9 cellular contexts compared by ENCODE assay signal in genomic region chr20:51695574-51696303, GRCh38.
DNase-seq lines count a peak whose midpoint lies in the region; ATAC-seq and TF ChIP-seq lines count a peak whose summit lies in the region.
"Had no signal": no experiment of that assay in that cellular context is flagged by ENCODE, and none has a peak within 500 bp of the region (broad histone marks: within the 10 kb centered on the region; RNA-seq: fewer than 3 reads in every experiment).

No MANE protein-coding gene starts in this region.

- POLR2A ChIA-PET in activated CD4-positive, alpha-beta memory T cell treated with anti-CD3 and anti-CD28 coated beads for 36 hours (lab: Charles Lee), result no interaction called here
- POLR2A ChIA-PET in activated CD4-positive, alpha-beta memory T cell treated with anti-CD3 and anti-CD28 coated beads, Interleukin-2, amount 10 ng/mL, durations not matched to agents 7 days and 5 days (lab: Charles Lee), result no interaction called here
- POLR2A ChIA-PET in SK-N-SH (lab: Yijun Ruan, JAX), result interaction anchor here (0.9 to 1.2 kb wide), 2 partner anchors 16 to 17 kb away, joined by 3 to 5 read pairs; no protein-coding TSS in a partner anchor

- intact Hi-C loops in activated CD4-positive, alpha-beta memory T cell treated with anti-CD3 and anti-CD28 coated beads for 36 hours (cut with micrococcal nuclease), result no loop called here
- intact Hi-C loops in cardiac septum (cut with DNase I), result no loop called here

- no peaks in the 10 kb centered on the region for H3K9me3 Mint-ChIP-seq in activated CD4-positive, alpha-beta memory T cell treated with anti-CD3 and anti-CD28 coated beads for 36 hours
- no peaks in the 10 kb centered on the region for H3K9me3 Mint-ChIP-seq in activated CD4-positive, alpha-beta memory T cell treated with anti-CD3 and anti-CD28 coated beads, Interleukin-2, amount 10 ng/mL, durations not matched to agents 7 days and 5 days
- H3K9me3 Mint-ChIP-seq in stimulated activated naive CD8-positive, alpha-beta T cell treated with anti-CD3 and anti-CD28 coated beads, Interleukin-15, amount 100 ng/mL, for 72 hours, result no peaks in the 10 kb centered on the region

- no peaks in the 10 kb centered on the region for H3K27me3 ChIP-seq in SK-N-SH (ENCODE audit: insufficient read depth)
- H3K27me3 ChIP-seq in foreskin keratinocyte, result no peaks in the 10 kb centered on the region

- DNase-seq in activated CD4-positive, alpha-beta memory T cell treated with anti-CD3 and anti-CD28 coated beads for 36 hours, result peak; percentile 29
- DNase-seq in activated CD4-positive, alpha-beta memory T cell treated with anti-CD3 and anti-CD28 coated beads, Interleukin-2, amount 10 ng/mL, durations not matched to agents 7 days and 5 days, result no peak
- DNase-seq in SK-N-SH (peak; percentile 81), foreskin keratinocyte (peak; percentile 1 to 42), NK-92 (lab: John Stamatoyannopoulos, UW; ENCODE audit: unreplicated experiment) (no peak), cardiac septum (ENCODE audit: low spot score) (no peak)
- no peak for DNase-seq in stimulated activated naive CD8-positive, alpha-beta T cell treated with anti-CD3 and anti-CD28 coated beads, Interleukin-15, amount 100 ng/mL, for 72 hours
- DNase-seq: DND-41 had no signal

- H3K9ac ChIP-seq in SK-N-SH, result peak overlapping the region; percentile 31

- no peaks in the 10 kb centered on the region for H4K20me1 ChIP-seq in SK-N-SH (ENCODE audit: insufficient read depth)

- H2AFZ ChIP-seq in SK-N-SH (ENCODE audit: low read depth), result peak overlapping the region; percentile 52; the same call in 1 of the 2 replicates

- CTCF ChIA-PET in activated CD4-positive, alpha-beta memory T cell treated with anti-CD3 and anti-CD28 coated beads for 36 hours (lab: Charles Lee), result no interaction called here
- CTCF ChIA-PET in activated CD4-positive, alpha-beta memory T cell treated with anti-CD3 and anti-CD28 coated beads, Interleukin-2, amount 10 ng/mL, durations not matched to agents 7 days and 5 days (lab: Charles Lee), result interaction anchor here (1.2 kb wide), 1 partner anchor 9 kb away, joined by 3 read pairs; no protein-coding TSS in a partner anchor
- CTCF ChIA-PET in SK-N-SH (lab: Yijun Ruan, JAX), result interaction anchor here (0.9 to 2.2 kb wide), 5 partner anchors 17 to 388 kb away, joined by 5 to 8 read pairs (median 6); no protein-coding TSS in a partner anchor

- peak overlapping the region; percentile 30 to 35 for H3K4me3 ChIP-seq in SK-N-SH (ENCODE audit: low read depth in 2 of 2, low read length in 1 of 2)

- no peaks in the 10 kb centered on the region for H3K36me3 Mint-ChIP-seq in activated CD4-positive, alpha-beta memory T cell treated with anti-CD3 and anti-CD28 coated beads for 36 hours
- no peaks in the 10 kb centered on the region for H3K36me3 Mint-ChIP-seq in activated CD4-positive, alpha-beta memory T cell treated with anti-CD3 and anti-CD28 coated beads, Interleukin-2, amount 10 ng/mL, durations not matched to agents 7 days and 5 days (ENCODE audit: low read depth)

- no peaks in the 10 kb centered on the region for H3F3A ChIP-seq in SK-N-SH (replicated peaks; ENCODE audit: insufficient read depth)

- H3K36me3 ChIP-seq in SK-N-SH (replicated peaks in 1 of 2; ENCODE audit: control insufficient read depth in 1 of 2, insufficient read depth in 2 of 2, low read length in 1 of 2), result peaks cover 0 to 7% of the 10 kb centered on the region in 2 experiments

- peak in 1 of 2 experiments; percentile 68; a peak in 3 of 4 replicates for TF ChIP-seq EP300 in SK-N-SH (IDR thresholded peaks at IDR 0.05; ENCODE audit: borderline replicate concordance in 1 of 2, low read depth in 1 of 2, low read length in 1 of 2)

- H3K79me2 ChIP-seq in SK-N-SH (ENCODE audit: insufficient read depth), result no peaks in the 10 kb centered on the region

- peak; percentile 88 for ATAC-seq in foreskin keratinocyte
- peak; percentile 67 for ATAC-seq in stimulated activated naive CD8-positive, alpha-beta T cell treated with anti-CD3 and anti-CD28 coated beads, Interleukin-15, amount 100 ng/mL, for 72 hours
- no peak for ATAC-seq in HG02973 (IDR thresholded peaks at IDR 0.05; ENCODE audit: unreplicated experiment)

- TF ChIP-seq RAD21 in SK-N-SH (IDR thresholded peaks at IDR 0.05; ENCODE audit: low read length), result no peak; the same call in 1 of the 2 replicates

- H3K4me3 Mint-ChIP-seq in activated CD4-positive, alpha-beta memory T cell treated with anti-CD3 and anti-CD28 coated beads for 36 hours, result no peak overlapping the region
- no peak overlapping the region for H3K4me3 Mint-ChIP-seq in activated CD4-positive, alpha-beta memory T cell treated with anti-CD3 and anti-CD28 coated beads, Interleukin-2, amount 10 ng/mL, durations not matched to agents 7 days and 5 days
- peak overlapping the region in 1 of 2 donors; percentile 61 for H3K4me3 Mint-ChIP-seq in stimulated activated naive CD8-positive, alpha-beta T cell treated with anti-CD3 and anti-CD28 coated beads, Interleukin-15, amount 100 ng/mL, for 72 hours

- H3K27me3 Mint-ChIP-seq in activated CD4-positive, alpha-beta memory T cell treated with anti-CD3 and anti-CD28 coated beads for 36 hours, result peaks cover 22% of the 10 kb centered on the region
- peaks cover 29% of the 10 kb centered on the region for H3K27me3 Mint-ChIP-seq in activated CD4-positive, alpha-beta memory T cell treated with anti-CD3 and anti-CD28 coated beads, Interleukin-2, amount 10 ng/mL, durations not matched to agents 7 days and 5 days
- H3K27me3 Mint-ChIP-seq in stimulated activated naive CD8-positive, alpha-beta T cell treated with anti-CD3 and anti-CD28 coated beads, Interleukin-15, amount 100 ng/mL, for 72 hours, result peaks cover 53% of the 10 kb centered on the region

- H3K4me1 ChIP-seq in SK-N-SH (ENCODE audit: control insufficient read depth in 1 of 2, insufficient read depth in 2 of 2, low read depth in 1 of 2, low read length in 1 of 2) (peaks cover 20% of the 10 kb centered on the region in 2 experiments; a peak in 3 of 4 replicates), foreskin keratinocyte (peaks cover 14% of the 10 kb centered on the region)

- H3K27ac ChIP-seq in SK-N-SH (ENCODE audit: low read depth in 2 of 2, low read length in 1 of 2), result peak overlapping the region; percentile 69 to 94
- H3K27ac ChIP-seq in foreskin keratinocyte, result peak overlapping the region; percentile 85

- H3K4me1 Mint-ChIP-seq in activated CD4-positive, alpha-beta memory T cell treated with anti-CD3 and anti-CD28 coated beads for 36 hours (ENCODE audit: low read depth), result peaks cover 12% of the 10 kb centered on the region
- peaks cover 11% of the 10 kb centered on the region for H3K4me1 Mint-ChIP-seq in activated CD4-positive, alpha-beta memory T cell treated with anti-CD3 and anti-CD28 coated beads, Interleukin-2, amount 10 ng/mL, durations not matched to agents 7 days and 5 days
- H3K4me1 Mint-ChIP-seq in stimulated activated naive CD8-positive, alpha-beta T cell treated with anti-CD3 and anti-CD28 coated beads, Interleukin-15, amount 100 ng/mL, for 72 hours, result peaks cover 22% of the 10 kb centered on the region

- H3K4me2 ChIP-seq in SK-N-SH, result peak overlapping the region; percentile 77

- no peaks in the 10 kb centered on the region for H3K9me2 ChIP-seq in SK-N-SH

- no peaks in the 10 kb centered on the region for H3K9me3 ChIP-seq in SK-N-SH

- TF ChIP-seq CTCF in SK-N-SH (IDR thresholded peaks at IDR 0.05), result no peak
- TF ChIP-seq CTCF in foreskin keratinocyte (conservative IDR thresholded peaks at IDR 0.05), result no peak

- no peak overlapping the region for H3K27ac Mint-ChIP-seq in activated CD4-positive, alpha-beta memory T cell treated with anti-CD3 and anti-CD28 coated beads for 36 hours
- no peak overlapping the region for H3K27ac Mint-ChIP-seq in activated CD4-positive, alpha-beta memory T cell treated with anti-CD3 and anti-CD28 coated beads, Interleukin-2, amount 10 ng/mL, durations not matched to agents 7 days and 5 days
- H3K27ac Mint-ChIP-seq in stimulated activated naive CD8-positive, alpha-beta T cell treated with anti-CD3 and anti-CD28 coated beads, Interleukin-15, amount 100 ng/mL, for 72 hours, result peak overlapping the region; percentile 34 to 65

- 11% methylated on average over 14 of the region's 14 CpGs for WGBS in SK-N-SH (ENCODE audit: low lambda C conversion rate)

TF ChIP-seq in SK-N-SH, 30 proteins besides CTCF, POLR2A, EP300 and RAD21 (continues in another document):
- TF ChIP-seq MXI1 (IDR thresholded peaks at IDR 0.05; ENCODE audit: low read depth, low read length) (peak; percentile 64; the same call in 1 of the 2 replicates), POLR2AphosphoS5 (IDR thresholded peaks at IDR 0.05; ENCODE audit: low read depth, low read length) (no peak), FOSL2 (IDR thresholded peaks at IDR 0.05; ENCODE audit: borderline replicate concordance, low read depth) (peak; percentile 37; the same call in 1 of the 2 replicates), YY1 (IDR thresholded peaks at IDR 0.05; ENCODE audit: low read depth) (no peak), GABPA (IDR thresholded peaks at IDR 0.05; ENCODE audit: low read depth) (no peak), ELF1 (IDR thresholded peaks at IDR 0.05) (0 out of 2 replicates have a peak, but pooled peaks have one; percentile 13), NFIC (IDR thresholded peaks at IDR 0.05; ENCODE audit: borderline replicate concordance) (no peak), MAX (IDR thresholded peaks at IDR 0.05; ENCODE audit: low read depth) (no peak), JUND (IDR thresholded peaks at IDR 0.05) (peak; percentile 9; the same call in 1 of the 2 replicates), FOXM1 (IDR thresholded peaks at IDR 0.05; ENCODE audit: low read depth) (no peak), TCF12 (IDR thresholded peaks at IDR 0.05) (no peak; the same call in 1 of the 2 replicates), CHD2 (IDR thresholded peaks at IDR 0.05; ENCODE audit: low read length, partially characterized antibody) (peak; percentile 13), FOXJ3 (CRISPR knock-in tag; IDR thresholded peaks at IDR 0.05) (no peak), SMC3 (IDR thresholded peaks at IDR 0.05; ENCODE audit: low read depth, low read length) (no peak), RXRA (IDR thresholded peaks at IDR 0.05; ENCODE audit: borderline replicate concordance, low read depth) (no peak), RCOR1 (IDR thresholded peaks at IDR 0.05; ENCODE audit: low read length) (no peak; the same call in 1 of the 2 replicates), USF2 (IDR thresholded peaks at IDR 0.05; ENCODE audit: borderline replicate concordance, low read depth, low read length) (no peak)

Comparison
In these comparisons a context has a peak if more than half of its experiments do, and no peak if none do; other contexts are left out.
1. DNase-seq: peak in activated CD4-positive, alpha-beta memory T cell treated with anti-CD3 and anti-CD28 coated beads for 36 hours (single experiment), SK-N-SH (single experiment) and foreskin keratinocyte (2 of 2); none in activated CD4-positive, alpha-beta memory T cell treated with anti-CD3 and anti-CD28 coated beads, Interleukin-2, amount 10 ng/mL, durations not matched to agents 7 days and 5 days (single experiment), stimulated activated naive CD8-positive, alpha-beta T cell treated with anti-CD3 and anti-CD28 coated beads, Interleukin-15, amount 100 ng/mL, for 72 hours (0 of 2), NK-92 (single experiment) and cardiac septum (single experiment).
2. H3K27ac Mint-ChIP-seq: peak in stimulated activated naive CD8-positive, alpha-beta T cell treated with anti-CD3 and anti-CD28 coated beads, Interleukin-15, amount 100 ng/mL, for 72 hours (2 of 2); none in activated CD4-positive, alpha-beta memory T cell treated with anti-CD3 and anti-CD28 coated beads for 36 hours (single experiment) and activated CD4-positive, alpha-beta memory T cell treated with anti-CD3 and anti-CD28 coated beads, Interleukin-2, amount 10 ng/mL, durations not matched to agents 7 days and 5 days (single experiment).